ENCODE assay signal across 12 cellular contexts in the genomic region with DNA sequence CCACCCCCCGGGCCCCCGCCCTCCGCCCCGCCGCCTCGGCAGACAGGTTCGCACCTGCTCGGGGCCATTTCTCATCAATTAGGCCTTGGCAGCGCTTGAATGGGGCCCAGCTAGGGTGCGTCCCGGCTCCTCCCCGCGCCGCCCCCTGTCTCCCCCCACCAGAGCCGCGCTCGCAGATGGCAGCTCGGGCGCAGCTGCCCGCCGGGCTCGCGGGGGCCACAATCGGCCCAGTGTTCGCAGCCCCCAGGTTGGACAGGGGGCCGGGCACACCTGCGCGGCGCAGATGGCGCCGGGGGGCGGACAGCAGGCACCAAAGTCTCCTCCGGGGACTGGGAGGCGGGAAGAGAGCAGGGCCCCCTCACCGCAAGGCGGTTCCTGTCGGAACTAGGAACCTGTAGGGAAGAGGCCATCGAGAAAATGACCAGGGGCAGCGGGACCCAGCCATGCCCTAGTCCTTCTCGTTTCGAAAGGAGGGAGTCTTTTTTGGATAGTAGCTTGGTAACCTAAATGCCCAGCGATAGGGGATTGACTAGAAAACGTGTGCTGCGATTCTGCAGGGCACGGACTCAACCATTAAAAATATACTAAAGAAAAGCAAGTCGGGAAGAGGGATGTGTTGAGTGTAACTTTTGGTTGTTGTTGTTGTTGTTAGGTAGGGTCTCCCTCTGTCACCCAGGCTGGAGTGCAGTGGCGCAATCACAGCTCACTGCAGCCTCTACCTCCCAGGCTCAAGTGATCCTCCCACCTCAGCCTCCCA.
DNase-seq lines count a peak whose midpoint lies in the region; ATAC-seq and TF ChIP-seq lines count a peak whose summit lies in the region.
"Had no signal": no experiment of that assay in that cellular context is flagged by ENCODE, and none has a peak within 500 bp of the region (broad histone marks: within the 10 kb centered on the region; RNA-seq: fewer than 3 reads in every experiment).

No MANE protein-coding gene starts in this region.

- peaks cover 50% of the 10 kb centered on the region for H3K4me1 Mint-ChIP-seq in nephron
- H3K4me1 Mint-ChIP-seq: B cell had no signal

- intact Hi-C loops in body of pancreas (cut with DNase I): no loop called here

- ATAC-seq in body of pancreas (peak; percentile 24), GM21381 (IDR thresholded peaks at IDR 0.05; ENCODE audit: unreplicated experiment) (no peak), HG02588 (IDR thresholded peaks at IDR 0.05; ENCODE audit: unreplicated experiment) (no peak), GM19035 (IDR thresholded peaks at IDR 0.05; ENCODE audit: unreplicated experiment) (no peak)

- H3K36me3 ChIP-seq in body of pancreas (replicated peaks in 1 of 2; ENCODE audit: insufficient read depth in 1 of 2, low read depth in 2 of 2): no peaks in the 10 kb centered on the region
- H3K36me3 ChIP-seq: MG63 had no signal

- TF ChIP-seq CTCF in body of pancreas (IDR thresholded peaks at IDR 0.05): no peak
- TF ChIP-seq CTCF in nephron (IDR thresholded peaks at IDR 0.05; ENCODE audit: unreplicated experiment in 3 of 3): no peak

- H3K27ac ChIP-seq in body of pancreas: no peak overlapping the region

- H3K9me3 ChIP-seq in body of pancreas: no peaks in the 10 kb centered on the region
- H3K9me3 ChIP-seq: MG63 had no signal

- peak overlapping the region in 2 of 3 experiments; percentile 9 to 46 for H3K27ac Mint-ChIP-seq in nephron
- H3K27ac Mint-ChIP-seq: B cell had no signal

- H3K4me3 Mint-ChIP-seq in nephron: peak overlapping the region in 1 of 3 experiments; percentile 4
- H3K4me3 Mint-ChIP-seq: B cell, neural crest cell had no signal

- no peak for TF ChIP-seq POLR2A in body of pancreas (IDR thresholded peaks at IDR 0.05)

- no peaks in the 10 kb centered on the region for H3K4me1 ChIP-seq in body of pancreas

- peak; percentile 50 for DNase-seq in DMS 273 treated with DMSO at 0.1 percent for 48 hours (lab: John Stamatoyannopoulos, UW)
- DNase-seq in NCI-H1694 treated with DMSO at 0.1 percent for 48 hours (lab: John Stamatoyannopoulos, UW): peak; percentile 55
- DNase-seq in body of pancreas: no peak
- no peak for DNase-seq in stimulated activated naive CD4-positive, alpha-beta T cell (lab: John Stamatoyannopoulos, UW)
- DNase-seq: head of caudate nucleus, MG63 had no signal

- 11 to 14% methylated on average over 28 to 47 of the region's 47 CpGs for WGBS in body of pancreas, 2 donors

- H3K27me3 Mint-ChIP-seq in nephron (ENCODE audit: low read depth): peaks cover 13% of the 10 kb centered on the region

- no peak overlapping the region for H3K4me3 ChIP-seq in body of pancreas
- H3K4me3 ChIP-seq: MG63 had no signal

- H3K9me3 Mint-ChIP-seq in nephron: no peaks in the 10 kb centered on the region
- H3K9me3 Mint-ChIP-seq: neural crest cell had no signal

- H3K27me3 ChIP-seq in body of pancreas: peaks cover 0 to 4% of the 10 kb centered on the region in 2 donors
- H3K27me3 ChIP-seq: MG63 had no signal

- H3K36me3 Mint-ChIP-seq in nephron (ENCODE audit: low read depth): no peaks in the 10 kb centered on the region

Comparison
In these comparisons a context has a peak if more than half of its experiments do, and no peak if none do; other contexts are left out.
1. DNase-seq: peak in DMS 273 treated with DMSO at 0.1 percent for 48 hours (single experiment) and NCI-H1694 treated with DMSO at 0.1 percent for 48 hours (single experiment); none in body of pancreas (0 of 4) and stimulated activated naive CD4-positive, alpha-beta T cell (0 of 6).